ENCODE assay signal across 1 cellular context in genomic region chr10:76082232-76082631, GRCh38.
TF ChIP-seq lines count a peak whose summit lies in the region.

No MANE protein-coding gene starts in this region.

TF ChIP-seq in SK-N-SH treated with all-trans-retinoic acid at 6 μM for 48 hours, 23 proteins besides CTCF, POLR2A, EP300 and RAD21 (continued from another document):
- no peak for TF ChIP-seq CREB5 (CRISPR knock-in tag; IDR thresholded peaks at IDR 0.05; ENCODE audit: low read depth)
- TF ChIP-seq ZNF70 (CRISPR knock-in tag; IDR thresholded peaks at IDR 0.05) = no peak
- no peak for TF ChIP-seq CSRNP3 (CRISPR knock-in tag; IDR thresholded peaks at IDR 0.05)
- no peak for TF ChIP-seq SNAI2 (CRISPR knock-in tag; IDR thresholded peaks at IDR 0.05)
- no peak for TF ChIP-seq ESRRG (CRISPR knock-in tag; IDR thresholded peaks at IDR 0.05)
- no peak for TF ChIP-seq TOX (CRISPR knock-in tag; IDR thresholded peaks at IDR 0.05; ENCODE audit: borderline replicate concordance)
- TF ChIP-seq TCF4 (CRISPR knock-in tag; IDR thresholded peaks at IDR 0.05; ENCODE audit: borderline replicate concordance) = no peak
- no peak for TF ChIP-seq ZFP30 (CRISPR knock-in tag; IDR thresholded peaks at IDR 0.05)
- no peak for TF ChIP-seq PPARA (CRISPR knock-in tag; IDR thresholded peaks at IDR 0.05; ENCODE audit: borderline replicate concordance)
- no peak for TF ChIP-seq GLIS3 (CRISPR knock-in tag; IDR thresholded peaks at IDR 0.05)
- TF ChIP-seq ZNF8 (CRISPR knock-in tag; IDR thresholded peaks at IDR 0.05) = no peak
- TF ChIP-seq PATZ1 (CRISPR knock-in tag; IDR thresholded peaks at IDR 0.05; ENCODE audit: borderline replicate concordance) = no peak
- TF ChIP-seq POU6F1 (CRISPR knock-in tag; IDR thresholded peaks at IDR 0.05; ENCODE audit: borderline replicate concordance, low read depth) = no peak
- TF ChIP-seq BACH2 (CRISPR knock-in tag; IDR thresholded peaks at IDR 0.05; ENCODE audit: borderline replicate concordance) = no peak
